ENCODE assay signal across 8 cellular contexts in genomic region chr7:129825554-129826267, GRCh38.
DNase-seq lines count a peak whose midpoint lies in the region; ATAC-seq and TF ChIP-seq lines count a peak whose summit lies in the region.

No MANE protein-coding gene starts in this region.

- peaks cover 0 to 3% (median 0%) of the 10 kb centered on the region in 3 donors for H3K36me3 Mint-ChIP-seq in immature natural killer cell

- no peaks in the 10 kb centered on the region for H4K20me1 ChIP-seq in mammary epithelial cell (ENCODE audit: insufficient read depth, low read length)
- H4K20me1 ChIP-seq in smooth muscle cell (ENCODE audit: low read depth) = peaks cover 6% of the 10 kb centered on the region

- peak overlapping the region; percentile 79 to 89 (median 80) for H3K4me3 Mint-ChIP-seq in immature natural killer cell

- H3K4me3 ChIP-seq in WERI-Rb-1 (ENCODE audit: low read depth, low read length) (peak overlapping the region; percentile 70), mammary epithelial cell (replicated peaks in 1 of 3; ENCODE audit: insufficient read depth in 1 of 3, low read depth in 2 of 3, low read length in 3 of 3) (peak overlapping the region; percentile 70 to 84 (median 70)), smooth muscle cell (peak overlapping the region; percentile 83)

- TF ChIP-seq CTCF in WERI-Rb-1 (IDR thresholded peaks at IDR 0.05; ENCODE audit: low read depth, low read length) (peak; percentile 69), mammary epithelial cell (conservative IDR thresholded peaks at IDR 0.05 in 1 of 2, IDR thresholded peaks at IDR 0.05 in 1 of 2; ENCODE audit: extremely low read depth in 1 of 2, insufficient read depth in 1 of 2, low read depth in 1 of 2, low read length in 2 of 2) (peak in 1 of 2 donors; percentile 66), smooth muscle cell (IDR thresholded peaks at IDR 0.05; ENCODE audit: borderline replicate concordance, insufficient read depth, poor library complexity, severe bottlenecking) (peak; percentile 93)

- ATAC-seq in HG02870 (IDR thresholded peaks at IDR 0.05; ENCODE audit: unreplicated experiment) = peak; percentile 54

- no peak overlapping the region for H3K27ac Mint-ChIP-seq in immature natural killer cell

- H3K4me2 ChIP-seq in mammary epithelial cell (ENCODE audit: insufficient read depth, low read depth, low read length) (peak overlapping the region; percentile 99), smooth muscle cell (peak overlapping the region; percentile 100)

- H3K36me3 ChIP-seq in WERI-Rb-1 (no peaks in the 10 kb centered on the region), mammary epithelial cell (ENCODE audit: insufficient read depth, low read length) (no peaks in the 10 kb centered on the region), smooth muscle cell (ENCODE audit: low read depth) (no peaks in the 10 kb centered on the region)

- CTCF ChIA-PET in mammary epithelial cell (lab: Charles Lee; ENCODE audit: low non-redundant PET) = interaction anchor here (0.5 to 1.2 kb wide), 6 partner anchors 45 to 678 kb away, joined by 3 to 20 read pairs (median 4); no protein-coding TSS in a partner anchor

- H2AFZ ChIP-seq in mammary epithelial cell (ENCODE audit: low read depth, low read length) (peak overlapping the region; percentile 96), smooth muscle cell (ENCODE audit: low read depth) (no peak overlapping the region)

- no TSS peak for BruUV-seq in mammary epithelial cell (replicated peaks; lab: Mats Ljungman, UMichigan)

- dilution Hi-C loops in mammary epithelial cell (cut with HindIII; ENCODE audit: low sequenced_read_pairs) = no loop called here

- no peaks in the 10 kb centered on the region for H3K9me3 Mint-ChIP-seq in immature natural killer cell

- H3F3A ChIP-seq in smooth muscle cell (ENCODE audit: low read depth) = peaks cover 5% of the 10 kb centered on the region

- H3K9me3 ChIP-seq in WERI-Rb-1 (ENCODE audit: severe bottlenecking) = no peaks in the 10 kb centered on the region
- no peaks in the 10 kb centered on the region for H3K9me3 ChIP-seq in mammary epithelial cell (replicated peaks; ENCODE audit: insufficient read depth, low read length)
- H3K9me3 ChIP-seq in smooth muscle cell (replicated peaks; ENCODE audit: low read depth) = no peaks in the 10 kb centered on the region

- H3K27me3 ChIP-seq in WERI-Rb-1 (ENCODE audit: insufficient read depth, low read depth, severe bottlenecking) (no peaks in the 10 kb centered on the region), mammary epithelial cell (ENCODE audit: insufficient read depth, low read length) (no peaks in the 10 kb centered on the region), smooth muscle cell (ENCODE audit: low read depth) (no peaks in the 10 kb centered on the region)

- H3K4me1 Mint-ChIP-seq in immature natural killer cell = peaks cover 26% of the 10 kb centered on the region in 2 donors

- H3K9ac ChIP-seq in mammary epithelial cell (ENCODE audit: insufficient read depth, low read length) (peak overlapping the region; percentile 74), smooth muscle cell (ENCODE audit: low read depth) (peak overlapping the region; percentile 47)

- peaks cover 8 to 16% (median 12%) of the 10 kb centered on the region in 3 donors for H3K27me3 Mint-ChIP-seq in immature natural killer cell (ENCODE audit: low read depth in 3 of 3)

- in situ Hi-C loops in mammary epithelial cell (cut with MboI; ENCODE audit: low sequenced_read_pairs in 2 of 2) = loop anchor here (5.0 to 25.0 kb wide), 2 partner anchors 168 to 187 kb away; no protein-coding TSS in a partner anchor

- WGBS in mammary epithelial cell (ENCODE audit: low coverage, missing lambda C conversion rate) = 0% methylated on average over 10 of the region's 58 CpGs
- 7% methylated on average over 32 of the region's 58 CpGs for WGBS in smooth muscle cell (ENCODE audit: low lambda C conversion rate)

- H3K4me1 ChIP-seq in mammary epithelial cell (ENCODE audit: insufficient read depth, low read length) (peaks cover 28% of the 10 kb centered on the region), smooth muscle cell (ENCODE audit: low read depth) (peaks cover 21% of the 10 kb centered on the region)

- DNase-seq in NCI-H2171 (lab: John Stamatoyannopoulos, UW) = peak; percentile 71
- no peak for DNase-seq in NCI-H2171 treated with DMSO at 0.1 percent for 48 hours (lab: John Stamatoyannopoulos, UW)
- DNase-seq in NCI-H1694 treated with DMSO at 0.1 percent for 48 hours (lab: John Stamatoyannopoulos, UW) = peak; percentile 89
- peak; percentile 91 for DNase-seq in WERI-Rb-1
- DNase-seq in mammary epithelial cell = peak; percentile 73
- peak; percentile 78 to 82 (median 80) for DNase-seq in immature natural killer cell
- DNase-seq in smooth muscle cell (lab: John Stamatoyannopoulos, UW; ENCODE audit: unreplicated experiment) = peak; percentile 87

- intact Hi-C loops in mammary epithelial cell (cut with micrococcal nuclease) = loop anchor here (1.0 to 10.0 kb wide), 6 partner anchors 46 to 929 kb away; partner anchors contain the start of gene SMKR1

- H3K27ac ChIP-seq in WERI-Rb-1 = peak overlapping the region; percentile 87
- peak overlapping the region; percentile 62 for H3K27ac ChIP-seq in mammary epithelial cell (ENCODE audit: insufficient read depth, low read depth, low read length)
- no peak overlapping the region for H3K27ac ChIP-seq in smooth muscle cell (ENCODE audit: low read depth)

- H3K79me2 ChIP-seq in mammary epithelial cell (ENCODE audit: insufficient read depth, low read length) = no peaks in the 10 kb centered on the region
- no peaks in the 10 kb centered on the region for H3K79me2 ChIP-seq in smooth muscle cell (ENCODE audit: low read depth)
